ENCODE assay signal across 8 cellular contexts in the genomic region with DNA sequence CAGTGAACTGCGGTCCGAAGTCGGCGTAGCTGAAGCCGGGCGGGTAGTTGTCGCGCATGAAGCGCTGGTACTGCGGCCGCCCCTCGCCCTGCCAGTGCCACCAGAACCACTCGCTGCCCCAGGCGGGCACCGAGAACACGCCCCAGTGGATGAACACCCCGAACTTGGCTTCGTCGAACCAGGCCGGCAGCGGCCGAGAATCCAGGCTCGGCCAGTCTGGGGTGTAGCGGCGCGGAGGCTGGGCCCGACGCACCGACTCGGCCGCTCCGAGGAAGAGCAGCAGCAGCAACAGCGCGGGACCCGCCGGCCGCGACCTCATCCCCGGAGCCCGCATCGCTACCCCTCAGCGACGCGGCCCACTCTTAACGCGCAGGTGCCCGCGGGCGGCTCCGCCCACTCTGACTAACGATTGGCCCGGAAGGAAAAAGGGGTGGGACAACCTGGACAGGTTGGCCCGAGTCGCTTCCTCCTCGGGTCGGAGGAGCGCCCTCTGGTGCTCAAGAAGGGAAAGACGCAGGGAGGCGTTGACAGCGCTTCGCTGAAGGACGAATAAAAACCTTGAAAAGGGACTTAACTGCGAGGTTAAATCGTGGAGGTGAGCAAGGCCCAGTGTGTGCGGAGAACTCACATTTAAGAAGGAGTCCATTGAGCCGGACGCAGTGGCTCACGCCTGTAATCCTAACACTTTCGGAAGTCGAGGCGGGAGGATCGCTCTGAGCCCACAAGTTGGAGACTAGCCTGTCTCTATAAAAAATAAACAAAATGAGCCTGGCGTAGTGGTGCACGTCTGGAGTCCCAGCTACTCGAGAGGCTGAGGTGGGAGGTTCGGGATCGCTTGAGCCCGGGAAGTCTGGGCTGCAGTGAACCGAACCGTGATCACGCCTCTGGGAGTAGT. TPM values are rescaled to one million over a fixed set of nuclear protein-coding genes. Genes with fewer than 3 reads are reported as not detected.
DNase-seq lines count a peak whose midpoint lies in the region; ATAC-seq and TF ChIP-seq lines count a peak whose summit lies in the region.

A gene (minus strand): TSS at position 338 of the 895 bp plus-strand sequence. CDS start 4 bp downstream, at position 334.

- WGBS in esophagus squamous epithelium, 2 donors: 5 to 13% methylated on average over 18 to 29 of the region's 81 CpGs

- peak in 3 of 4 donors; percentile 22 to 68 (median 59) for TF ChIP-seq POLR2A in esophagus squamous epithelium (IDR thresholded peaks at IDR 0.05)

- H3K9me2 ChIP-seq in PC-9 (ENCODE audit: insufficient read depth): no peaks in the 10 kb centered on the region

- peaks cover 12% of the 10 kb centered on the region; the same call in 1 of the 2 replicates for H3F3A ChIP-seq in PC-9 (ENCODE audit: insufficient read depth, low read depth)

- CTCF ChIA-PET in PC-9 (lab: Charles Lee): interaction anchor here (0.7 to 1.0 kb wide), 3 partner anchors 19 to 58 kb away, joined by 3 to 4 read pairs (median 3); no protein-coding TSS in a partner anchor

- H2AFZ ChIP-seq in PC-9: peak within 1 kb of the TSS; percentile 85

- no TSS peak for BruUV-seq in PC-9 (replicated peaks; lab: Mats Ljungman, UMichigan)

- H3K4me3 ChIP-seq in PC-9 (peak within 1 kb of the TSS; percentile 64), esophagus squamous epithelium (peak within 1 kb of the TSS; percentile 73 to 89 (median 82))

- H3K4me1 ChIP-seq in PC-9 (replicated peaks; ENCODE audit: insufficient read depth) (peaks cover 21% of the 10 kb centered on the region), esophagus squamous epithelium (peaks cover 11 to 35% (median 14%) of the 10 kb centered on the region in 3 donors)

- peak within 1 kb of the TSS; percentile 93 for H3K4me2 ChIP-seq in PC-9

- intact Hi-C loops in PC-9 (cut with micrococcal nuclease; ENCODE audit: unreplicated experiment): loop anchor here (1.0 to 5.0 kb wide), 6 partner anchors 37 to 95 kb away; a partner anchor contains a TSS
- intact Hi-C loops in esophagus squamous epithelium (cut with DNase I): loop anchor here (10.0 kb wide), 1 partner anchor 63 kb away; a partner anchor contains a TSS

- DNase-seq in DMS53 (lab: John Stamatoyannopoulos, UW) (peak; percentile 98), PC-9 (peak; percentile 75 to 93), esophagus squamous epithelium (lab: John Stamatoyannopoulos, UW) (peak; percentile 65), myocyte (ENCODE audit: low read depth) (peak; percentile 90)
- DNase-seq in activated T-cell treated with anti-CD3 and anti-CD28 coated beads, Interleukin-2, amount 50 U/mL, for 48 hours: peak; percentile 95
- DNase-seq in stimulated activated CD8-positive, alpha-beta memory T cell treated with anti-CD3 and anti-CD28 coated beads, Interleukin-7, amount 100 ng/mL, for 48 hours (ENCODE audit: extremely low read depth in 1 of 2, low read depth in 1 of 2): peak; percentile 82 to 90

- H3K36me3 ChIP-seq in PC-9 (ENCODE audit: low read depth): no peaks in the 10 kb centered on the region
- peaks cover 0 to 23% (median 3%) of the 10 kb centered on the region in 3 donors for H3K36me3 ChIP-seq in esophagus squamous epithelium

- peak; percentile 67 for TF ChIP-seq RAD21 in Ishikawa (IDR thresholded peaks at IDR 0.05; ENCODE audit: low read depth)

- ATAC-seq in GM21529 (IDR thresholded peaks at IDR 0.05; ENCODE audit: unreplicated experiment): peak; percentile 89

- no peaks in the 10 kb centered on the region for H3K79me2 ChIP-seq in PC-9 (ENCODE audit: low read depth)

- H4K20me1 ChIP-seq in PC-9 (ENCODE audit: insufficient read depth): no peaks in the 10 kb centered on the region

- H3K27ac ChIP-seq in PC-9 (no peak within 1 kb of the TSS), esophagus squamous epithelium (peak within 1 kb of the TSS; percentile 79 to 83 (median 82))

- TF ChIP-seq EP300 in Ishikawa (IDR thresholded peaks at IDR 0.05; ENCODE audit: borderline replicate concordance): no peak

- H3K27me3 ChIP-seq in PC-9 (ENCODE audit: insufficient read depth, low read depth): no peaks in the 10 kb centered on the region
- no peaks in the 10 kb centered on the region for H3K27me3 ChIP-seq in esophagus squamous epithelium

- TF ChIP-seq CTCF in PC-9 (conservative IDR thresholded peaks at IDR 0.05) (peak; percentile 78), esophagus squamous epithelium (IDR thresholded peaks at IDR 0.05) (peak; percentile 94 to 98 (median 96))

- POLR2A ChIA-PET in PC-9 (lab: Charles Lee; ENCODE audit: unreplicated experiment): interaction anchor here (0.5 kb wide), 1 partner anchor 282 kb away, joined by 5 read pairs; no protein-coding TSS in a partner anchor

- H3K9me3 ChIP-seq in PC-9 (ENCODE audit: insufficient read depth, low read depth) (no peaks in the 10 kb centered on the region), esophagus squamous epithelium (no peaks in the 10 kb centered on the region)

TF ChIP-seq in Ishikawa, 13 proteins besides CTCF, POLR2A, EP300 and RAD21:
- TF ChIP-seq, protein P1, sequence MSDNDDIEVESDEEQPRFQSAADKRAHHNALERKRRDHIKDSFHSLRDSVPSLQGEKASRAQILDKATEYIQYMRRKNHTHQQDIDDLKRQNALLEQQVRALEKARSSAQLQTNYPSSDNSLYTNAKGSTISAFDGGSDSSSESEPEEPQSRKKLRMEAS (IDR thresholded peaks at IDR 0.05): peak; percentile 31; the same call in 1 of the 2 replicates
- TF ChIP-seq TAF1 (IDR thresholded peaks at IDR 0.05; ENCODE audit: low read depth) (peak; percentile 75; the same call in 1 of the 2 replicates), YY1 (IDR thresholded peaks at IDR 0.05; ENCODE audit: low read depth) (no peak), TCF12 (IDR thresholded peaks at IDR 0.05; ENCODE audit: low read depth) (peak; percentile 29; the same call in 1 of the 2 replicates), CEBPB (IDR thresholded peaks at IDR 0.05) (no peak), ZBTB7A (IDR thresholded peaks at IDR 0.05; ENCODE audit: low read depth) (no peak), CREB1 (IDR thresholded peaks at IDR 0.05; ENCODE audit: low read depth) (0 out of 2 replicates have a peak, but pooled peaks have one; percentile 10), EGR1 (IDR thresholded peaks at IDR 0.05) (no peak), NFIC (IDR thresholded peaks at IDR 0.05) (no peak)
- TF ChIP-seq, protein P2, sequence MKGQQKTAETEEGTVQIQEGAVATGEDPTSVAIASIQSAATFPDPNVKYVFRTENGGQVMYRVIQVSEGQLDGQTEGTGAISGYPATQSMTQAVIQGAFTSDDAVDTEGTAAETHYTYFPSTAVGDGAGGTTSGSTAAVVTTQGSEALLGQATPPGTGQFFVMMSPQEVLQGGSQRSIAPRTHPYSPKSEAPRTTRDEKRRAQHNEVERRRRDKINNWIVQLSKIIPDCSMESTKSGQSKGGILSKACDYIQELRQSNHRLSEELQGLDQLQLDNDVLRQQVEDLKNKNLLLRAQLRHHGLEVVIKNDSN (IDR thresholded peaks at IDR 0.05): no peak

RNA-seq across cellular contexts. Expression of the gene that starts here (rescaled TPM):
- total RNA-seq in PC-9 (2021): 29.0 and 30.9 TPM in 2 replicates
- total RNA-seq in esophagus squamous epithelium: 10 to 100 TPM; 10.1 to 32.2 (median 17.5) TPM
- 17.1 and 18.4 TPM in 2 replicates for total RNA-seq in myocyte
- 10.4 TPM for polyA plus RNA-seq in myocyte (2012)
